In the genomic region with DNA sequence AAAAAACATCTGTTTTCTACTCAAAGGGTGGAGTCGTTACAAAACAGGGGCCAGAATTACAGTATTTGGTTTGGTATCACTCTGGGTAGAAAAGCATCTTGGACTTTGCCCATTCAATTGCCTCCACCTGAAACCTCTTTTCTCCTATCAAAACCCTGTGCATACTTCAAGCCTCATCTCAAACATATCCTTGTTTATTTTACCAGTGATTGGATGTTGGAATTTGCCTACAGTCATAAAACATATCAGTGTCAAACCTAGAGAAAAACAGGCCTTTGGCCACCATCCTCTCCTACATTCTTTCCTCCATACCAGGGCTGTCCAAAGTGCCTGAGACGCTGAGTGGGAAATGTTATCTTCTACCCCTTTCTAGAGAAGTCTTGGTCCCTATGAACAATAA, we compare ENCODE assay signal across 20 cellular contexts.
DNase-seq lines count a peak whose midpoint lies in the region; ATAC-seq, FAIRE-seq and TF ChIP-seq lines count a peak whose summit lies in the region.
"Had no signal": no experiment of that assay in that cellular context is flagged by ENCODE, and none has a peak within 500 bp of the region (broad histone marks: within the 10 kb centered on the region; RNA-seq: fewer than 3 reads in every experiment).

No MANE protein-coding gene starts in this region.

- H3K9me3 Mint-ChIP-seq in activated naive CD4-positive, alpha-beta T cell treated with anti-CD3 and anti-CD28 coated beads, Interleukin-2, amount 10 ng/mL, durations not matched to agents 7 days and 5 days, result no peaks in the 10 kb centered on the region
- H3K9me3 Mint-ChIP-seq: CD4-positive, alpha-beta T cell had no signal

- no peak overlapping the region for H3K27ac ChIP-seq in A549
- H3K27ac ChIP-seq: PC-9, RWPE1 had no signal

- ATAC-seq in A549 (peak in 1 of 2 experiments; percentile 25; a peak in 1 of 6 replicates), mucosa of descending colon (peak; percentile 62)

- no peak overlapping the region for H3K4me3 ChIP-seq in A549
- no peak overlapping the region for H3K4me3 ChIP-seq in adipocyte (ENCODE audit: low read length)
- H3K4me3 ChIP-seq in mucosa of descending colon, result no peak overlapping the region
- H3K4me3 ChIP-seq: PC-9 had no signal

- no peak overlapping the region for H3K9ac ChIP-seq in adipocyte (ENCODE audit: low read length)

- WGBS in A549 (ENCODE audit: missing lambda C conversion rate), result 45% methylated on average over 2 of the region's 2 CpGs

- peak overlapping the region; percentile 15; the same call in 1 of the 3 replicates for H3K4me2 ChIP-seq in A549
- H3K4me2 ChIP-seq: PC-9 had no signal

- intact Hi-C loops in mucosa of descending colon (cut with DNase I, micrococcal nuclease), result no loop called here

- H3K27ac Mint-ChIP-seq in activated naive CD4-positive, alpha-beta T cell treated with anti-CD3 and anti-CD28 coated beads, Interleukin-2, amount 10 ng/mL, durations not matched to agents 7 days and 5 days, result no peak overlapping the region
- H3K27ac Mint-ChIP-seq: CD4-positive, alpha-beta T cell had no signal

- TF ChIP-seq RAD21 in A549 (conservative IDR thresholded peaks at IDR 0.05 in 1 of 2, IDR thresholded peaks at IDR 0.05 in 1 of 2), result no peak

- no peak for FAIRE-seq in A549 (lab: Jason Lieb, UNC)
- FAIRE-seq: A204.1, H54 had no signal

- CTCF ChIA-PET in A549 (lab: Yijun Ruan, JAX), result no interaction called here
- CTCF ChIA-PET in activated naive CD4-positive, alpha-beta T cell treated with anti-CD3 and anti-CD28 coated beads, Interleukin-2, amount 10 ng/mL, durations not matched to agents 7 days and 5 days (lab: Charles Lee), result no interaction called here

- H3K4me1 ChIP-seq in A549 (peaks cover 10% of the 10 kb centered on the region; the same call in 2 of the 3 replicates), adipocyte (ENCODE audit: control insufficient read depth, insufficient read depth, low read length) (peaks cover 20% of the 10 kb centered on the region), mucosa of descending colon (ENCODE audit: low read depth) (peaks cover 4% of the 10 kb centered on the region)

- no peaks in the 10 kb centered on the region for H3K4me1 Mint-ChIP-seq in activated naive CD4-positive, alpha-beta T cell treated with anti-CD3 and anti-CD28 coated beads, Interleukin-2, amount 10 ng/mL, durations not matched to agents 7 days and 5 days

- peak in 1 of 2 experiments; percentile 5 for DNase-seq in A549 (ENCODE audit: low read depth in 1 of 2, low spot score in 1 of 2)
- DNase-seq in EH (ENCODE audit: low read depth), result peak; percentile 59
- peak; percentile 5 for DNase-seq in adipocyte (ENCODE audit: low read depth)
- DNase-seq in mucosa of descending colon, result no peak
- DNase-seq in activated CD4-positive, alpha-beta T cell treated with anti-CD3 and anti-CD28 coated beads, Interleukin-2, amount 50 U/mL, for 1 hour, result no peak
- DNase-seq in activated naive CD4-positive, alpha-beta T cell treated with anti-CD3 and anti-CD28 coated beads, Interleukin-2, amount 10 ng/mL, durations not matched to agents 7 days and 5 days, result no peak
- no peak for DNase-seq in NCI-H82 treated with DMSO at 0.1 percent for 48 hours (lab: John Stamatoyannopoulos, UW; ENCODE audit: unreplicated experiment)
- no peak for DNase-seq in OCI-M1 (lab: John Stamatoyannopoulos, UW)
- DNase-seq: Calu3; CD4-positive, alpha-beta T cell; NCI-H1417; NCI-H187 treated with DMSO at 0.1 percent for 48 hours; NCI-H2171 treated with DMSO at 0.1 percent for 48 hours; NCI-H446; NCI-H774; PC-9; SIG-M5 had no signal

- no peak for TF ChIP-seq POLR2A in A549 (IDR thresholded peaks at IDR 0.05; ENCODE audit: low read length)

- H3K36me3 ChIP-seq in adipocyte (ENCODE audit: control insufficient read depth, insufficient read depth, low read length, severe bottlenecking) (no peaks in the 10 kb centered on the region), mucosa of descending colon (ENCODE audit: low read depth) (no peaks in the 10 kb centered on the region)

- no peaks in the 10 kb centered on the region for H3K27me3 Mint-ChIP-seq in activated naive CD4-positive, alpha-beta T cell treated with anti-CD3 and anti-CD28 coated beads, Interleukin-2, amount 10 ng/mL, durations not matched to agents 7 days and 5 days
- H3K27me3 Mint-ChIP-seq: CD4-positive, alpha-beta T cell had no signal

- no peak overlapping the region for H3K4me3 Mint-ChIP-seq in activated naive CD4-positive, alpha-beta T cell treated with anti-CD3 and anti-CD28 coated beads, Interleukin-2, amount 10 ng/mL, durations not matched to agents 7 days and 5 days
- H3K4me3 Mint-ChIP-seq: CD4-positive, alpha-beta T cell had no signal

- no peaks in the 10 kb centered on the region for H3K27me3 ChIP-seq in adipocyte (replicated peaks; ENCODE audit: control insufficient read depth, insufficient read depth, low read length)

- TF ChIP-seq EP300 in A549 (IDR thresholded peaks at IDR 0.05), result no peak

- POLR2A ChIA-PET in A549 (lab: Yijun Ruan, JAX), result no interaction called here

- TF ChIP-seq CTCF in A549 (IDR thresholded peaks at IDR 0.05) (no peak), mucosa of descending colon (IDR thresholded peaks at IDR 0.05) (no peak)

- no peaks in the 10 kb centered on the region for H3K36me3 Mint-ChIP-seq in activated naive CD4-positive, alpha-beta T cell treated with anti-CD3 and anti-CD28 coated beads, Interleukin-2, amount 10 ng/mL, durations not matched to agents 7 days and 5 days

- H3K9me3 ChIP-seq in A549 (no peaks in the 10 kb centered on the region), adipocyte (ENCODE audit: control insufficient read depth, low read length) (no peaks in the 10 kb centered on the region), mucosa of descending colon (no peaks in the 10 kb centered on the region)

TF ChIP-seq in A549, 52 proteins besides CTCF, POLR2A, EP300 and RAD21:
- no peak for TF ChIP-seq FOSB (CRISPR knock-in tag; IDR thresholded peaks at IDR 0.05)

Comparison
In these comparisons a context has a peak if more than half of its experiments do, and no peak if none do; other contexts are left out.
1. DNase-seq: peak in EH (single experiment) and adipocyte (single experiment); none in mucosa of descending colon (0 of 3), activated CD4-positive, alpha-beta T cell treated with anti-CD3 and anti-CD28 coated beads, Interleukin-2, amount 50 U/mL, for 1 hour (single experiment), activated naive CD4-positive, alpha-beta T cell treated with anti-CD3 and anti-CD28 coated beads, Interleukin-2, amount 10 ng/mL, durations not matched to agents 7 days and 5 days (single experiment), NCI-H82 treated with DMSO at 0.1 percent for 48 hours (single experiment) and OCI-M1 (single experiment).